Comparison of ENCODE assay signal across 9 cellular contexts in the genomic region with DNA sequence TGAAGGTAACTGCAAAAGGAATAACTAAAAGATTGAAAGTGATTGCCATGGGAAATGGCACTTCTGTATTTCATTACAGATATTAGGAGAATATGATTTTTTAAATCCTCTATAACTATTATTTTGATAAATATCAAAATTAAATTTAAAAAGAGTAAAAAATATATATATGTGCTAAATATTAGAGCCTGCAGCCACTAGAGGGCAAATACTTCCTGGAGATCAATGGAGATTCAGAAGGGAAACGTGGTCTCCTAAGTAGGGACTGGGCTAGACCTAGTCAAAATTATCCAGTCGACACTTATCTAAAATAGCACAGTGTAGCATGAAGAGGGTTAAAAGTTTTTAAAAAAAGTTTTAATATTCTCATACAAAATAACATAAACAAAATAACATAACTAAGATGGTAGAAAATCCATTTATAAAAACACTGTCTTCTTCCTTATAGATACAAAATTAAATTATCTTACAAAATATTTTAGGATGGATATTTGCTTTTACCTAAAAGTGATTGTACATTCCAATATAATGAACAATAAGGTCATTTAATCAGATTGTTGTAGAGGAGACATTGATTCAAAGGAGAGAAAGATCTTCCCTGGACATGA.
A peak's percentile ranks its signal among the peaks of the same experiment; 100 is the strongest.
DNase-seq lines count a peak whose midpoint lies in the region; ATAC-seq and TF ChIP-seq lines count a peak whose summit lies in the region.
"Had no signal": no experiment of that assay in that cellular context is flagged by ENCODE, and none has a peak within 500 bp of the region (broad histone marks: within the 10 kb centered on the region; RNA-seq: fewer than 3 reads in every experiment).

No MANE protein-coding gene starts in this region.

- H3K4me1 ChIP-seq in DND-41 (ENCODE audit: insufficient read depth, low read length): no peaks in the 10 kb centered on the region
- H3K4me1 ChIP-seq: ascending aorta had no signal

- H4K20me1 ChIP-seq in DND-41 (ENCODE audit: insufficient read depth, low read length): no peaks in the 10 kb centered on the region

- no peaks in the 10 kb centered on the region for H3K36me3 Mint-ChIP-seq in activated CD4-positive, alpha-beta T cell treated with anti-CD3 and anti-CD28 coated beads, Interleukin-2, amount 10 ng/mL, durations not matched to agents 24 days and 14 days (ENCODE audit: low read depth)

- H3K4me1 Mint-ChIP-seq in activated CD4-positive, alpha-beta T cell treated with anti-CD3 and anti-CD28 coated beads, Interleukin-2, amount 10 ng/mL, durations not matched to agents 24 days and 14 days: no peaks in the 10 kb centered on the region

- H3K9ac ChIP-seq in DND-41 (ENCODE audit: low read depth, low read length): no peak overlapping the region

- no peaks in the 10 kb centered on the region for H3K36me3 ChIP-seq in DND-41 (ENCODE audit: insufficient read depth, low read length)
- no peaks in the 10 kb centered on the region for H3K36me3 ChIP-seq in WERI-Rb-1
- H3K36me3 ChIP-seq: ascending aorta had no signal

- intact Hi-C loops in sciatic nerve (cut with DNase I): no loop called here
- intact Hi-C loops in activated CD4-positive, alpha-beta T cell treated with anti-CD3 and anti-CD28 coated beads, Interleukin-2, amount 10 ng/mL, durations not matched to agents 24 days and 14 days (cut with micrococcal nuclease): no loop called here

- DNase-seq in DND-41: no peak
- no peak for DNase-seq in WERI-Rb-1
- DNase-seq in left lobe of liver (ENCODE audit: low spot score): no peak
- DNase-seq in sciatic nerve (ENCODE audit: low spot score): no peak
- DNase-seq in activated CD4-positive, alpha-beta T cell treated with anti-CD3 and anti-CD28 coated beads, Interleukin-2, amount 10 ng/mL, durations not matched to agents 24 days and 14 days: no peak
- DNase-seq in foreskin melanocyte: no peak

- no peak overlapping the region for H3K4me2 ChIP-seq in DND-41 (ENCODE audit: insufficient read depth, low read length)

- H2AFZ ChIP-seq in DND-41 (ENCODE audit: low read depth, low read length): peak overlapping the region; percentile 31; the same call in 1 of the 2 replicates

- TF ChIP-seq CTCF in DND-41 (IDR thresholded peaks at IDR 0.05; ENCODE audit: borderline replicate concordance, extremely low read depth, low read length, poor library complexity, severe bottlenecking) (peak; percentile 34), WERI-Rb-1 (IDR thresholded peaks at IDR 0.05; ENCODE audit: low read depth, low read length) (0 out of 2 replicates have a peak, but pooled peaks have one; percentile 20)

- H3K4me3 ChIP-seq in DND-41 (ENCODE audit: low read depth in 1 of 2, low read length in 2 of 2) (no peak overlapping the region), WERI-Rb-1 (ENCODE audit: low read depth, low read length) (no peak overlapping the region)
- H3K4me3 ChIP-seq: ascending aorta had no signal

- H3K27ac Mint-ChIP-seq in activated CD4-positive, alpha-beta T cell treated with anti-CD3 and anti-CD28 coated beads, Interleukin-2, amount 10 ng/mL, durations not matched to agents 24 days and 14 days: no peak overlapping the region

- H3K9me3 Mint-ChIP-seq in activated CD4-positive, alpha-beta T cell treated with anti-CD3 and anti-CD28 coated beads, Interleukin-2, amount 10 ng/mL, durations not matched to agents 24 days and 14 days: no peaks in the 10 kb centered on the region

- H3K27me3 ChIP-seq in DND-41 (ENCODE audit: insufficient read depth, low read length, poor library complexity): no peaks in the 10 kb centered on the region
- H3K27me3 ChIP-seq in WERI-Rb-1 (ENCODE audit: insufficient read depth, low read depth, severe bottlenecking): no peaks in the 10 kb centered on the region
- H3K27me3 ChIP-seq: ascending aorta had no signal

- H3K27ac ChIP-seq in DND-41 (ENCODE audit: low read length): no peak overlapping the region
- H3K27ac ChIP-seq in WERI-Rb-1: no peak overlapping the region
- H3K27ac ChIP-seq: ascending aorta had no signal

- H3K9me3 ChIP-seq in DND-41 (ENCODE audit: insufficient read depth, low read length, severe bottlenecking): no peaks in the 10 kb centered on the region
- no peaks in the 10 kb centered on the region for H3K9me3 ChIP-seq in WERI-Rb-1 (ENCODE audit: severe bottlenecking)
- H3K9me3 ChIP-seq: ascending aorta had no signal

- ATAC-seq in DND-41 (ENCODE audit: insufficient read depth, low read depth) (peak; percentile 49; the same call in 1 of the 3 replicates), HG02798 (IDR thresholded peaks at IDR 0.05; ENCODE audit: poor library complexity, unreplicated experiment) (peak; percentile 55), left lobe of liver (peak; percentile 58), sciatic nerve (no peak), HG03025 (IDR thresholded peaks at IDR 0.05; ENCODE audit: low FRiP score, unreplicated experiment) (no peak)

- H3K4me3 Mint-ChIP-seq in activated CD4-positive, alpha-beta T cell treated with anti-CD3 and anti-CD28 coated beads, Interleukin-2, amount 10 ng/mL, durations not matched to agents 24 days and 14 days: no peak overlapping the region

- H3K27me3 Mint-ChIP-seq in activated CD4-positive, alpha-beta T cell treated with anti-CD3 and anti-CD28 coated beads, Interleukin-2, amount 10 ng/mL, durations not matched to agents 24 days and 14 days: no peaks in the 10 kb centered on the region

- no peaks in the 10 kb centered on the region for H3K79me2 ChIP-seq in DND-41 (ENCODE audit: insufficient read depth, low read length)

Comparison
In these comparisons a context has a peak if more than half of its experiments do, and no peak if none do; other contexts are left out.
1. ATAC-seq: peak in DND-41 (single experiment), HG02798 (single experiment) and left lobe of liver (single experiment); none in sciatic nerve (single experiment) and HG03025 (single experiment).